In genomic region chr5:97400537-97400936, GRCh38 we compare ENCODE assay signal across 1 cellular context.
A peak's percentile ranks its signal among the peaks of the same experiment; 100 is the strongest.
TF ChIP-seq lines count a peak whose summit lies in the region.

No MANE protein-coding gene starts in this region.

TF ChIP-seq in WTC11, 78 proteins besides CTCF, POLR2A, EP300 and RAD21 (continued from another document):
- peak; percentile 45; the same call in 1 of the 2 replicates for TF ChIP-seq FOXP4 (CRISPR knock-in tag; IDR thresholded peaks at IDR 0.05)
